ENCODE assay signal across 8 cellular contexts in the genomic region with DNA sequence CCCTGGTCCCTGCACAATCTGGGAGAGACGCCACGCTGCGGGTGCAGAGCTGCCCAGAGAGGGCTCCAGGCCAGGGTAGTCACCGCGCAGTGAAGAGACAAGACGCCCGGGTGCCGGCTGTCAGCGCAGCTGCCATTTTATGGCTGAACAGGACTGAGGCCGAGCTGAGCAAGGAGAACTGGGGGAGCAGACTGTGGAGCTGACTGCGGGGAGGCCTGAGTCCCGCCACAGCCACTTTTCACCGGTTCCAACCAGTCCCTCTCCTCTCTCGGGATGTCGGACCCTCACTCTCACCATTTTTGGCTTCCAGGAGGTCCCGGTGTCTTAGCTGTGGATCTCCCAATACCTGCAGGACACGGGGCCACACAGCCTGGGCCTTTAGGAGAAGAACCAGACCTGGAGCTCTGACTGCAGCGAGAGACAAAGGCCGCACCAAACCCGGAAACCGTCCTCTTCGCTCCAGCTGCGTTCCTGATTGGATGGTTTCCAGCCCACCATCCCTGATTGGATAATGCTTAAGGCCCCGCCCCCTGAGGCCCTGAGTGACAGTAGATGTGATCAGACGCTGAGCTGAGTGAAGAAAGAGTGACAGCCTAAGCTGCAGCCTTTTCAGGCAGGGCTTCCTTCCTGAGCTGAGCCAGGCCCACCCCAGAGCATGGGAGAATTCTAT. TPM values are rescaled to one million over a fixed set of nuclear protein-coding genes. Genes with fewer than 3 reads are reported as not detected.
DNase-seq lines count a peak whose midpoint lies in the region; ATAC-seq and TF ChIP-seq lines count a peak whose summit lies in the region.

Gene ZNF626 (minus strand): TSS at position 422 of the 670 bp plus-strand sequence. CDS start 125 bp downstream, at position 297.

- H3K27ac ChIP-seq in MM.1S (ENCODE audit: low read length) = no peak within 1 kb of the TSS

- H3K36me3 ChIP-seq in BJ (ENCODE audit: control insufficient read depth, insufficient read depth, low read length) (peaks cover 6% of the 10 kb centered on the region; the same call in 1 of the 2 replicates), MM.1S (replicated peaks; ENCODE audit: insufficient read depth, low read length) (no peaks in the 10 kb centered on the region), skeletal muscle satellite cell (ENCODE audit: insufficient read depth, low read length) (peaks cover 28% of the 10 kb centered on the region)

- no peak for TF ChIP-seq CTCF in BJ (IDR thresholded peaks at IDR 0.05; ENCODE audit: insufficient read depth, low read depth, low read length)
- TF ChIP-seq CTCF in MM.1S (IDR thresholded peaks at IDR 0.05; ENCODE audit: low read length) = no peak

- H3K4me3 Mint-ChIP-seq in immature natural killer cell = peak within 1 kb of the TSS; percentile 95 to 98 (median 96)

- peak; percentile 86 for ATAC-seq in GM21423 (IDR thresholded peaks at IDR 0.05; ENCODE audit: unreplicated experiment)

- peaks cover 3 to 5% (median 5%) of the 10 kb centered on the region in 3 donors for H3K27me3 Mint-ChIP-seq in immature natural killer cell (ENCODE audit: low read depth in 3 of 3)

- H3K4me1 Mint-ChIP-seq in immature natural killer cell = peaks cover 53 to 62% of the 10 kb centered on the region in 2 donors

- no peaks in the 10 kb centered on the region for H3K9me2 ChIP-seq in MM.1S (replicated peaks; ENCODE audit: insufficient read depth, low read length)

- no peak within 1 kb of the TSS for H3K4me2 ChIP-seq in MM.1S (ENCODE audit: low read depth, low read length)
- peak within 1 kb of the TSS; percentile 85 for H3K4me2 ChIP-seq in skeletal muscle satellite cell (ENCODE audit: low read length)

- CTCF ChIA-PET in BJ (lab: Yijun Ruan, JAX) = no interaction called here

- H3K9ac ChIP-seq in MM.1S (ENCODE audit: low read length) = no peak within 1 kb of the TSS
- peak within 1 kb of the TSS; percentile 96 for H3K9ac ChIP-seq in skeletal muscle satellite cell (ENCODE audit: low read depth, low read length)

- H3K4me1 ChIP-seq in MM.1S (ENCODE audit: low read length) (no peaks in the 10 kb centered on the region), skeletal muscle satellite cell (ENCODE audit: control insufficient read depth, insufficient read depth, low read length) (peaks cover 3% of the 10 kb centered on the region)

- H4K20me1 ChIP-seq in MM.1S (ENCODE audit: insufficient read depth, low read length) = no peaks in the 10 kb centered on the region

- no peaks in the 10 kb centered on the region for H3K79me2 ChIP-seq in MM.1S (ENCODE audit: low read length)

- POLR2A ChIA-PET in BJ (lab: Charles Lee) = no interaction called here

- peaks cover 0 to 6% (median 0%) of the 10 kb centered on the region in 6 donors for H3K9me3 Mint-ChIP-seq in immature natural killer cell

- H3F3A ChIP-seq in MM.1S (ENCODE audit: insufficient read depth, low read length) = no peaks in the 10 kb centered on the region

- H3K4me3 ChIP-seq in BJ (ENCODE audit: low read depth, low read length) = peak within 1 kb of the TSS; percentile 83
- no peak within 1 kb of the TSS for H3K4me3 ChIP-seq in MM.1S (ENCODE audit: low read length)
- peak within 1 kb of the TSS; percentile 95 for H3K4me3 ChIP-seq in skeletal muscle satellite cell (ENCODE audit: low read length)

- H2AFZ ChIP-seq in MM.1S (ENCODE audit: low read length) = no peak within 1 kb of the TSS

- DNase-seq in BJ (ENCODE audit: low read depth) (peak; percentile 75), MM.1S (peak; percentile 49), immature natural killer cell (peak; percentile 91 to 94 (median 93)), NCI-H1092 (lab: John Stamatoyannopoulos, UW) (no peak)
- peak; percentile 83 for DNase-seq in activated CD4-positive, CD25-positive, alpha-beta regulatory T cell treated with anti-CD3 and anti-CD28 coated beads, Interleukin-2, amount 50 U/mL, for 16 hours (ENCODE audit: low read depth, low spot score)
- DNase-seq in central memory CD4-positive, alpha-beta T cell = peak; percentile 89

- H3K27ac Mint-ChIP-seq in immature natural killer cell = peak within 1 kb of the TSS; percentile 95 to 99 (median 96)

- H3K36me3 Mint-ChIP-seq in immature natural killer cell = peaks cover 7 to 25% (median 24%) of the 10 kb centered on the region in 3 donors

- no peaks in the 10 kb centered on the region for H3K27me3 ChIP-seq in BJ (ENCODE audit: control insufficient read depth, insufficient read depth, low read length)
- H3K27me3 ChIP-seq in MM.1S (replicated peaks; ENCODE audit: insufficient read depth, low read length) = no peaks in the 10 kb centered on the region
- no peaks in the 10 kb centered on the region for H3K27me3 ChIP-seq in skeletal muscle satellite cell (ENCODE audit: control insufficient read depth, insufficient read depth, low read length)

- H3K9me3 ChIP-seq in MM.1S (replicated peaks; ENCODE audit: insufficient read depth, low read length) (no peaks in the 10 kb centered on the region), skeletal muscle satellite cell (replicated peaks; ENCODE audit: low read length) (peaks cover 4% of the 10 kb centered on the region)

RNA-seq across cellular contexts. Expression of gene ZNF626, which starts in this region (rescaled TPM):
- polyA plus RNA-seq in BJ (2011; rRNA removed) (1.8 and 3.8 TPM in 2 replicates), immature natural killer cell (10 to 100 TPM in 2 of 3 donors, 1 to 10 TPM in 1; 8.1 to 19.8 (median 11.6) TPM)
- 1.8 and 2.1 TPM in 2 replicates for polyA minus RNA-seq in BJ (2011; rRNA and poly(A)+ RNA removed)
- total RNA-seq in skeletal muscle satellite cell (2012; rRNA removed) = 13.4 and 13.8 TPM in 2 replicates
